Comparison of ENCODE assay signal across 9 cellular contexts in genomic region chr1:112698366-112699310, GRCh38. TPM values are rescaled to one million over a fixed set of nuclear protein-coding genes. Genes with fewer than 3 reads are reported as not detected.
DNase-seq lines count a peak whose midpoint lies in the region; ATAC-seq lines count a peak whose summit lies in the region.
"Had no signal": no experiment of that assay in that cellular context is flagged by ENCODE, and none has a peak within 500 bp of the region (broad histone marks: within the 10 kb centered on the region; RNA-seq: fewer than 3 reads in every experiment).

No MANE protein-coding gene starts in this region.

- peaks cover 43% of the 10 kb centered on the region for H3K36me3 Mint-ChIP-seq in activated CD4-positive, alpha-beta T cell treated with anti-CD3 and anti-CD28 coated beads, Interleukin-2, amount 10 ng/mL, durations not matched to agents 24 days and 14 days (ENCODE audit: low read depth)
- peaks cover 24% of the 10 kb centered on the region for H3K36me3 Mint-ChIP-seq in activated CD4-positive, alpha-beta T cell treated with anti-CD3 and anti-CD28 coated beads for 36 hours (ENCODE audit: low read depth)
- peaks cover 0 to 37% (median 9%) of the 10 kb centered on the region in 3 donors for H3K36me3 Mint-ChIP-seq in immature natural killer cell

- DNase-seq in activated CD4-positive, alpha-beta T cell treated with anti-CD3 and anti-CD28 coated beads, Interleukin-2, amount 10 ng/mL, durations not matched to agents 24 days and 14 days, result no peak
- DNase-seq in activated CD4-positive, alpha-beta T cell treated with anti-CD3 and anti-CD28 coated beads for 36 hours, result no peak
- DNase-seq in SK-N-MC (ENCODE audit: low read depth, low spot score) (no peak), immature natural killer cell (no peak)
- no peak for DNase-seq in stimulated activated CD4-positive, alpha-beta T cell treated with anti-CD3 and anti-CD28 coated beads, Interleukin-2, amount 100 ng/mL, for 24 hours
- DNase-seq: CD4-positive, alpha-beta T cell had no signal

- no peak for ATAC-seq in activated CD4-positive, alpha-beta T cell treated with anti-CD3 and anti-CD28 coated beads for 36 hours
- ATAC-seq in HG03571 (IDR thresholded peaks at IDR 0.05; ENCODE audit: unreplicated experiment) (no peak), GM21447 (IDR thresholded peaks at IDR 0.05; ENCODE audit: unreplicated experiment) (no peak)

- H3K4me3 ChIP-seq in SK-N-MC, result no peak overlapping the region
- no peak overlapping the region for H3K4me3 ChIP-seq in thymus (ENCODE audit: low read length)

- H3K27me3 ChIP-seq in thymus (ENCODE audit: control insufficient read depth, insufficient read depth), result no peaks in the 10 kb centered on the region

- POLR2A ChIA-PET in activated CD4-positive, alpha-beta T cell treated with anti-CD3 and anti-CD28 coated beads for 36 hours (lab: Charles Lee), result no interaction called here

- H3K36me3 ChIP-seq in SK-N-MC (ENCODE audit: insufficient read depth, low read length), result peaks cover 67% of the 10 kb centered on the region
- H3K36me3 ChIP-seq in thymus (ENCODE audit: control insufficient read depth, insufficient read depth), result peaks cover 57% of the 10 kb centered on the region

- no peaks in the 10 kb centered on the region for H3K9me3 ChIP-seq in SK-N-MC (ENCODE audit: low read depth, low read length)
- H3K9me3 ChIP-seq in thymus (ENCODE audit: control insufficient read depth), result no peaks in the 10 kb centered on the region

- H3K27ac ChIP-seq in SK-N-MC, result peak overlapping the region; percentile 54; the same call in 1 of the 2 replicates
- peak overlapping the region; percentile 36 for H3K27ac ChIP-seq in thymus (ENCODE audit: low read depth)

- peak overlapping the region; percentile 94 for H3K27ac Mint-ChIP-seq in activated CD4-positive, alpha-beta T cell treated with anti-CD3 and anti-CD28 coated beads, Interleukin-2, amount 10 ng/mL, durations not matched to agents 24 days and 14 days
- H3K27ac Mint-ChIP-seq in activated CD4-positive, alpha-beta T cell treated with anti-CD3 and anti-CD28 coated beads for 36 hours, result no peak overlapping the region
- H3K27ac Mint-ChIP-seq in immature natural killer cell, result peak overlapping the region in 5 of 6 donors; percentile 67 to 97 (median 91)
- H3K27ac Mint-ChIP-seq: CD4-positive, alpha-beta T cell had no signal

- no peak overlapping the region for H3K4me3 Mint-ChIP-seq in activated CD4-positive, alpha-beta T cell treated with anti-CD3 and anti-CD28 coated beads, Interleukin-2, amount 10 ng/mL, durations not matched to agents 24 days and 14 days
- no peak overlapping the region for H3K4me3 Mint-ChIP-seq in activated CD4-positive, alpha-beta T cell treated with anti-CD3 and anti-CD28 coated beads for 36 hours
- H3K4me3 Mint-ChIP-seq in immature natural killer cell, result no peak overlapping the region
- H3K4me3 Mint-ChIP-seq: CD4-positive, alpha-beta T cell had no signal

- H3K4me1 ChIP-seq in thymus (ENCODE audit: control insufficient read depth, insufficient read depth, low read length), result no peaks in the 10 kb centered on the region

- no peaks in the 10 kb centered on the region for H3K27me3 Mint-ChIP-seq in activated CD4-positive, alpha-beta T cell treated with anti-CD3 and anti-CD28 coated beads, Interleukin-2, amount 10 ng/mL, durations not matched to agents 24 days and 14 days
- H3K27me3 Mint-ChIP-seq in activated CD4-positive, alpha-beta T cell treated with anti-CD3 and anti-CD28 coated beads for 36 hours, result no peaks in the 10 kb centered on the region
- H3K27me3 Mint-ChIP-seq in immature natural killer cell (ENCODE audit: low read depth in 3 of 3), result peaks cover 0 to 2% (median 2%) of the 10 kb centered on the region in 3 donors
- H3K27me3 Mint-ChIP-seq: CD4-positive, alpha-beta T cell had no signal

- intact Hi-C loops in activated CD4-positive, alpha-beta T cell treated with anti-CD3 and anti-CD28 coated beads, Interleukin-2, amount 10 ng/mL, durations not matched to agents 24 days and 14 days (cut with micrococcal nuclease), result no loop called here
- intact Hi-C loops in activated CD4-positive, alpha-beta T cell treated with anti-CD3 and anti-CD28 coated beads for 36 hours (cut with DNase I, micrococcal nuclease), result no loop called here

- CTCF ChIA-PET in activated CD4-positive, alpha-beta T cell treated with anti-CD3 and anti-CD28 coated beads for 36 hours (lab: Charles Lee), result interaction anchor here (0.9 to 2.0 kb wide), 3 partner anchors 10 to 81 kb away, joined by 3 to 7 read pairs (median 3); partner anchors contain the start of gene PPM1J

- 94% methylated on average over 17 of the region's 17 CpGs for WGBS in thymus

- peaks cover 41% of the 10 kb centered on the region for H3K4me1 Mint-ChIP-seq in activated CD4-positive, alpha-beta T cell treated with anti-CD3 and anti-CD28 coated beads, Interleukin-2, amount 10 ng/mL, durations not matched to agents 24 days and 14 days
- peaks cover 41% of the 10 kb centered on the region for H3K4me1 Mint-ChIP-seq in activated CD4-positive, alpha-beta T cell treated with anti-CD3 and anti-CD28 coated beads for 36 hours
- peaks cover 71 to 75% of the 10 kb centered on the region in 2 donors for H3K4me1 Mint-ChIP-seq in immature natural killer cell

- no peak overlapping the region for H3K9ac ChIP-seq in SK-N-MC (ENCODE audit: insufficient read length)

- H3K9me3 Mint-ChIP-seq in activated CD4-positive, alpha-beta T cell treated with anti-CD3 and anti-CD28 coated beads, Interleukin-2, amount 10 ng/mL, durations not matched to agents 24 days and 14 days, result no peaks in the 10 kb centered on the region
- no peaks in the 10 kb centered on the region for H3K9me3 Mint-ChIP-seq in activated CD4-positive, alpha-beta T cell treated with anti-CD3 and anti-CD28 coated beads for 36 hours (ENCODE audit: low read depth)
- H3K9me3 Mint-ChIP-seq in immature natural killer cell, result no peaks in the 10 kb centered on the region
- H3K9me3 Mint-ChIP-seq: CD4-positive, alpha-beta T cell had no signal

RNA-seq across cellular contexts. Expression of gene RHOC, which starts 8.3 kb away (rescaled TPM):
- 48.5 and 53.4 TPM in 2 replicates for total RNA-seq in activated CD4-positive, alpha-beta T cell treated with anti-CD3 and anti-CD28 coated beads, Interleukin-2, amount 10 ng/mL, durations not matched to agents 24 days and 14 days
- total RNA-seq in activated CD4-positive, alpha-beta T cell treated with anti-CD3 and anti-CD28 coated beads for 36 hours, result 10 to 100 TPM; 32.8 to 45.7 TPM
- polyA plus RNA-seq in immature natural killer cell, result 100 to 1,000 TPM; 444 to 613 (median 572) TPM
- polyA plus RNA-seq in thymus, result 227 TPM

RNA-seq across cellular contexts. Expression of gene PPM1J, which starts 16.5 kb away (rescaled TPM):
- 1.2 and 1.4 TPM in 2 replicates for total RNA-seq in activated CD4-positive, alpha-beta T cell treated with anti-CD3 and anti-CD28 coated beads, Interleukin-2, amount 10 ng/mL, durations not matched to agents 24 days and 14 days
- under 1 TPM; 0.75 to 0.88 TPM for total RNA-seq in activated CD4-positive, alpha-beta T cell treated with anti-CD3 and anti-CD28 coated beads for 36 hours
- under 1 TPM in 1 of 3 donors, not detected in 2; 0.19 TPM for polyA plus RNA-seq in immature natural killer cell
- 8.4 TPM for polyA plus RNA-seq in thymus

RNA-seq across cellular contexts. Expression of gene MOV10, which starts 24.2 kb away (rescaled TPM):
- total RNA-seq in activated CD4-positive, alpha-beta T cell treated with anti-CD3 and anti-CD28 coated beads, Interleukin-2, amount 10 ng/mL, durations not matched to agents 24 days and 14 days, result 70.7 and 76.7 TPM in 2 replicates
- 10 to 100 TPM; 80.3 to 87.5 TPM for total RNA-seq in activated CD4-positive, alpha-beta T cell treated with anti-CD3 and anti-CD28 coated beads for 36 hours
- 10 to 100 TPM; 20.6 to 52.7 (median 22.8) TPM for polyA plus RNA-seq in immature natural killer cell
- 62.9 TPM for polyA plus RNA-seq in thymus
